ENCODE assay signal across 16 cellular contexts in the genomic region with DNA sequence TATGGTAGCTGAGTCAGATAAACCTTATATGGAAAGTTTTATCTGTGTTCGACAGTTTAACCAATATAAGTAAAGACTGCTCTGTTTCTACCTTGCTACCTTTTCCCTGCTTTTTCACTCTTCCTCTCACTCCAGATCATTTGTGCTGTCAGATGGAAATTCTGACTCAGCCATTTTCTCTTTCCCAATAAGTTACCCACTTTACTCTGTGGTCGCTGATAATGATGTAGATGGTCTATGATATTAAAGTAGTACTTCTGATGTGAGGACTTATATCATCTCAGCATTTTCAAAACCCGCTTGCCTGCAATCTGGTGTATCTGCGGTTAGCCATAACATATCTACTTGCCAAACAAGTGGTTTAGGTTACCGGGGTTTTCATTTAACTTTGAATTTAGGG. TPM values are rescaled to one million over a fixed set of nuclear protein-coding genes. Genes with fewer than 3 reads are reported as not detected.
DNase-seq lines count a peak whose midpoint lies in the region; ATAC-seq and TF ChIP-seq lines count a peak whose summit lies in the region.
"Had no signal": no experiment of that assay in that cellular context is flagged by ENCODE, and none has a peak within 500 bp of the region (broad histone marks: within the 10 kb centered on the region; RNA-seq: fewer than 3 reads in every experiment).

No MANE protein-coding gene starts in this region.

- no peak for TF ChIP-seq CTCF in type B pancreatic cell (conservative IDR thresholded peaks at IDR 0.05)

- H3K4me1 Mint-ChIP-seq in activated T-cell treated with anti-CD3 and anti-CD28 coated beads, Interleukin-2, amount 50 U/mL, for 72 hours (ENCODE audit: low read depth), result peaks cover 2% of the 10 kb centered on the region
- H3K4me1 Mint-ChIP-seq in activated T-cell treated with anti-CD3 and anti-CD28 coated beads, Interleukin-2, amount 50 U/mL, for 4 hours (ENCODE audit: low read depth), result peaks cover 4% of the 10 kb centered on the region
- peaks cover 20% of the 10 kb centered on the region for H3K4me1 Mint-ChIP-seq in type B pancreatic cell (ENCODE audit: unreplicated experiment)

- no peak for ATAC-seq in activated T-cell treated with anti-CD3 and anti-CD28 coated beads, Interleukin-2, amount 50 U/mL, for 72 hours (replicated peaks in 1 of 2)
- no peak for ATAC-seq in activated T-cell treated with anti-CD3 and anti-CD28 coated beads, Interleukin-2, amount 50 U/mL, for 4 hours
- no peak for ATAC-seq in HG03139 (IDR thresholded peaks at IDR 0.05; ENCODE audit: unreplicated experiment)
- ATAC-seq: GM12878, HepG2 had no signal

- no peaks in the 10 kb centered on the region for H3K9me3 Mint-ChIP-seq in activated T-cell treated with anti-CD3 and anti-CD28 coated beads, Interleukin-2, amount 50 U/mL, for 72 hours
- H3K9me3 Mint-ChIP-seq in activated T-cell treated with anti-CD3 and anti-CD28 coated beads, Interleukin-2, amount 50 U/mL, for 4 hours, result no peaks in the 10 kb centered on the region
- no peaks in the 10 kb centered on the region for H3K9me3 Mint-ChIP-seq in type B pancreatic cell

- DNase-seq in activated T-cell treated with anti-CD3 and anti-CD28 coated beads, Interleukin-2, amount 50 U/mL, for 72 hours, result no peak
- no peak for DNase-seq in activated T-cell treated with anti-CD3 and anti-CD28 coated beads, Interleukin-2, amount 50 U/mL, for 4 hours
- DNase-seq in OCI-M1 (lab: John Stamatoyannopoulos, UW) (peak; percentile 6), fibroblast of gingiva (ENCODE audit: low read depth) (peak; percentile 10), type B pancreatic cell (ENCODE audit: extremely low spot score, unreplicated experiment) (no peak), AG20443 (ENCODE audit: low spot score) (no peak)
- no peak for DNase-seq in activated CD4-positive, alpha-beta T cell treated with anti-CD3 and anti-CD28 coated beads for 4 hours
- DNase-seq: 8988T, C1 segment of cervical spinal cord, NCI-H1436, NCI-H2029 treated with DMSO at 0.1 percent for 48 hours, NCI-H510A, SIG-M5 had no signal

- no peaks in the 10 kb centered on the region for H3K36me3 Mint-ChIP-seq in activated T-cell treated with anti-CD3 and anti-CD28 coated beads, Interleukin-2, amount 50 U/mL, for 72 hours (ENCODE audit: insufficient read depth in 2 of 2)
- H3K36me3 Mint-ChIP-seq in activated T-cell treated with anti-CD3 and anti-CD28 coated beads, Interleukin-2, amount 50 U/mL, for 4 hours (ENCODE audit: insufficient read depth), result no peaks in the 10 kb centered on the region
- H3K36me3 Mint-ChIP-seq in type B pancreatic cell, result no peaks in the 10 kb centered on the region

- H3K27me3 Mint-ChIP-seq in activated T-cell treated with anti-CD3 and anti-CD28 coated beads, Interleukin-2, amount 50 U/mL, for 72 hours (ENCODE audit: low read depth), result no peaks in the 10 kb centered on the region
- H3K27me3 Mint-ChIP-seq in activated T-cell treated with anti-CD3 and anti-CD28 coated beads, Interleukin-2, amount 50 U/mL, for 4 hours (ENCODE audit: low read depth), result no peaks in the 10 kb centered on the region
- H3K27me3 Mint-ChIP-seq in type B pancreatic cell, result no peaks in the 10 kb centered on the region

- peak overlapping the region; percentile 60 for H3K27ac Mint-ChIP-seq in activated T-cell treated with anti-CD3 and anti-CD28 coated beads, Interleukin-2, amount 50 U/mL, for 72 hours
- H3K27ac Mint-ChIP-seq in type B pancreatic cell, result peak overlapping the region; percentile 3

- peak overlapping the region in 1 of 2 donors; percentile 6 for H3K4me3 Mint-ChIP-seq in activated T-cell treated with anti-CD3 and anti-CD28 coated beads, Interleukin-2, amount 50 U/mL, for 72 hours
- H3K4me3 Mint-ChIP-seq in activated T-cell treated with anti-CD3 and anti-CD28 coated beads, Interleukin-2, amount 50 U/mL, for 4 hours, result no peak overlapping the region
- no peak overlapping the region for H3K4me3 Mint-ChIP-seq in type B pancreatic cell

RNA-seq across cellular contexts. Expression of gene UTS2B, which starts 15.0 kb away (rescaled TPM):
- total RNA-seq in activated T-cell treated with anti-CD3 and anti-CD28 coated beads, Interleukin-2, amount 50 U/mL, for 72 hours, result not detected
- not detected for total RNA-seq in activated T-cell treated with anti-CD3 and anti-CD28 coated beads, Interleukin-2, amount 50 U/mL, for 4 hours
- 0.58 TPM in 1 of 2 replicates, not detected in the other for total RNA-seq in type B pancreatic cell (ENCODE audit: low replicate concordance)

RNA-seq across cellular contexts. Expression of gene CCDC50, which starts 16.1 kb away (rescaled TPM):
- total RNA-seq in activated T-cell treated with anti-CD3 and anti-CD28 coated beads, Interleukin-2, amount 50 U/mL, for 72 hours, result 10 to 100 TPM; 29.4 to 35.9 TPM
- total RNA-seq in activated T-cell treated with anti-CD3 and anti-CD28 coated beads, Interleukin-2, amount 50 U/mL, for 4 hours, result 10 to 100 TPM in 1 of 3 donors, 1 to 10 TPM in 2; 3.9 to 16.2 (median 8.6) TPM
- total RNA-seq in type B pancreatic cell (ENCODE audit: low replicate concordance), result 47.4 and 76.2 TPM in 2 replicates

Comparison
In these comparisons a context has a peak if more than half of its experiments do, and no peak if none do; other contexts are left out.
1. DNase-seq: peak in OCI-M1 (single experiment) and fibroblast of gingiva (single experiment); none in activated T-cell treated with anti-CD3 and anti-CD28 coated beads, Interleukin-2, amount 50 U/mL, for 72 hours (0 of 2), activated T-cell treated with anti-CD3 and anti-CD28 coated beads, Interleukin-2, amount 50 U/mL, for 4 hours (single experiment), type B pancreatic cell (single experiment), AG20443 (single experiment) and activated CD4-positive, alpha-beta T cell treated with anti-CD3 and anti-CD28 coated beads for 4 hours (0 of 2).